Comparison of ENCODE assay signal across 32 cellular contexts in the genomic region with DNA sequence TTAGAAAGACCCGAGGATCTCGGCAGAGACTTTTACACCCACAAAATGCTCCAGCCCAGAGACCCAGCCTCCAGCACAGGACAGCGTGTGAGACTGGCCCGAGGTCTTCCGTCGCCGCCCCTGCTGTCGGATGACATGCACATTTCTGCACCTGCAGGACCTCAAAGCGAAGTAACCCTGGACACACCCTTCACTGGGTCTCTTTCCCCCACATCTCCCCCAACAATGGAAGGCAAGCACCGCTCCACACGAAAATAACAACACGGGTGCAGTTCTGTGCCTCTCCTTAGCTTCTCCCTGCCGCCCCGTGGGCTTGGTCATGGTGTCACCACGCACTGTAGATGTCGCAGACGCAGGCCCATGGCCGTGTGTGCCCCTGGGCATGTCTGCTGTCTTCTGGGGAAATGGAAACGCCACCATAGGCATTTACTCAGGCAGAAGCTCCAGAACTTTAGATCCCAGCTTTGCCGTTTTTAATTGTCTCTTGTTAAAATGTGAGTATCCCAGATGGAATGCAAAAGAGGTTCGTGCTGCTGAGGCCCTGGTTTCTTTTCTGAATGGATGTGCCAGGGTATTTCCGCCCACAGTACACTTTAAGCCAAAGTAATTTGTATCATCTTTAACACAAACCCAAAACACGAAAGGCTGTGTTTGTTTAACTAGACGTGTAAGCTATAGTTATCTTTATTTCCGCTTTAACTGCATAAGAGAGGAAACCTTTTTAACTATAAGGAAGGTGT.
DNase-seq lines count a peak whose midpoint lies in the region; FAIRE-seq and TF ChIP-seq lines count a peak whose summit lies in the region.
"Had no signal": no experiment of that assay in that cellular context is flagged by ENCODE, and none has a peak within 500 bp of the region (broad histone marks: within the 10 kb centered on the region; RNA-seq: fewer than 3 reads in every experiment).

No MANE protein-coding gene starts in this region.

- H3K4me1 ChIP-seq in astrocyte (ENCODE audit: insufficient read depth, low read length) (no peaks in the 10 kb centered on the region), osteoblast (ENCODE audit: insufficient read depth, low read length) (peaks cover 19% of the 10 kb centered on the region), HAP-1 (no peaks in the 10 kb centered on the region)
- H3K4me1 ChIP-seq: Peyer's patch, transverse colon had no signal

- no peaks in the 10 kb centered on the region for H3K9me3 Mint-ChIP-seq in astrocyte (ENCODE audit: unreplicated experiment)
- H3K9me3 Mint-ChIP-seq: activated CD4-positive, alpha-beta memory T cell treated with anti-CD3 and anti-CD28 coated beads for 36 hours; activated naive CD4-positive, alpha-beta T cell treated with anti-CD3 and anti-CD28 coated beads, Interleukin-2, amount 10 ng/mL, durations not matched to agents 7 days and 5 days; activated T-helper 1 cell treated with anti-CD3 and anti-CD28 coated beads, Interleukin-12 subunit alpha, Interleukin-12 subunit beta, Interleukin-2, Interleukin-4 antibody, amounts not matched to agents 30 ng/mL and 10 ng/mL and 1 ng/mL, durations not matched to agents 14 hours and 24 hours and 36 hours; memory B cell had no signal

- H3K9ac ChIP-seq in astrocyte (ENCODE audit: low read length), result no peak overlapping the region

- CTCF ChIA-PET in BJ (lab: Yijun Ruan, JAX), result no interaction called here

- TF ChIP-seq CTCF in BJ (IDR thresholded peaks at IDR 0.05; ENCODE audit: insufficient read depth, low read depth, low read length), result no peak
- TF ChIP-seq CTCF in astrocyte (IDR thresholded peaks at IDR 0.05; ENCODE audit: insufficient read depth, low read depth, low read length), result no peak
- no peak for TF ChIP-seq CTCF in osteoblast (IDR thresholded peaks at IDR 0.05; ENCODE audit: extremely low read depth, low read depth, low read length)
- TF ChIP-seq CTCF in GM13977 (IDR thresholded peaks at IDR 0.05; ENCODE audit: extremely low read depth, insufficient read depth, missing control alignments), result no peak

- H3K36me3 ChIP-seq in BJ (ENCODE audit: control insufficient read depth, insufficient read depth, low read length) (no peaks in the 10 kb centered on the region), astrocyte (ENCODE audit: insufficient read depth, low read length) (no peaks in the 10 kb centered on the region), osteoblast (ENCODE audit: insufficient read depth, low read length) (no peaks in the 10 kb centered on the region), HAP-1 (replicated peaks) (no peaks in the 10 kb centered on the region)
- H3K36me3 ChIP-seq: Peyer's patch, transverse colon had no signal

- H3K4me3 Mint-ChIP-seq in astrocyte (ENCODE audit: unreplicated experiment), result no peak overlapping the region
- H3K4me3 Mint-ChIP-seq: activated CD4-positive, alpha-beta memory T cell treated with anti-CD3 and anti-CD28 coated beads for 36 hours; activated naive CD4-positive, alpha-beta T cell treated with anti-CD3 and anti-CD28 coated beads, Interleukin-2, amount 10 ng/mL, durations not matched to agents 7 days and 5 days; activated T-helper 1 cell treated with anti-CD3 and anti-CD28 coated beads, Interleukin-12 subunit alpha, Interleukin-12 subunit beta, Interleukin-2, Interleukin-4 antibody, amounts not matched to agents 30 ng/mL and 10 ng/mL and 1 ng/mL, durations not matched to agents 14 hours and 24 hours and 36 hours; memory B cell had no signal

- H3K27ac ChIP-seq in astrocyte (ENCODE audit: low read depth, low read length) (no peak overlapping the region), osteoblast (ENCODE audit: low read depth, low read length) (no peak overlapping the region)
- H3K27ac ChIP-seq: epithelial cell of prostate, HL-60, Peyer's patch, transverse colon had no signal

- DNase-seq in BJ (ENCODE audit: low read depth) (peak; percentile 30), GM03348 (ENCODE audit: low spot score) (peak; percentile 78), astrocyte (ENCODE audit: low read depth) (peak; percentile 7), osteoblast (ENCODE audit: insufficient read length, low spot score, missing footprints) (peak; percentile 97), GM13977 (ENCODE audit: low spot score) (no peak), midbrain (lab: John Stamatoyannopoulos, UW) (no peak), mucosa of gallbladder (ENCODE audit: low spot score) (no peak), HAP-1 (ENCODE audit: low spot score in 2 of 2) (no peak)
- DNase-seq: ACHN; activated CD4-positive, alpha-beta memory T cell treated with anti-CD3 and anti-CD28 coated beads for 36 hours; activated naive CD4-positive, alpha-beta T cell treated with anti-CD3 and anti-CD28 coated beads, Interleukin-2, amount 10 ng/mL, durations not matched to agents 7 days and 5 days; amygdala; DMS79 treated with DMSO at 0.1 percent for 48 hours; glutamatergic neuron; HCEC 1CT; KG1; MM.1S; NCI-H1105 treated with DMSO at 0.1 percent for 48 hours; NCI-H1930; NCI-H524 treated with DMSO at 0.1 percent for 48 hours; NK-92 treated with Interleukin-12 subunit alpha and Interleukin-12 subunit beta, amount 100 ng/mL, for 24 hours; right cardiac atrium; SHP77; stimulated activated CD4-positive, alpha-beta T cell treated with anti-CD3 and anti-CD28 coated beads, Interleukin-12 subunit alpha, Interleukin-12 subunit beta, amount 100 ng/mL, for 4 hours; stimulated activated CD4-positive, alpha-beta T cell treated with anti-CD3 and anti-CD28 coated beads, Interleukin-2, amount 100 ng/mL, for 48 hours; transverse colon had no signal

- H3K27me3 Mint-ChIP-seq in astrocyte (ENCODE audit: low read depth, unreplicated experiment), result peaks cover 10% of the 10 kb centered on the region
- H3K27me3 Mint-ChIP-seq: activated CD4-positive, alpha-beta memory T cell treated with anti-CD3 and anti-CD28 coated beads for 36 hours; activated naive CD4-positive, alpha-beta T cell treated with anti-CD3 and anti-CD28 coated beads, Interleukin-2, amount 10 ng/mL, durations not matched to agents 7 days and 5 days; memory B cell had no signal

- H3K4me2 ChIP-seq in astrocyte (ENCODE audit: low read length) (no peak overlapping the region), osteoblast (ENCODE audit: insufficient read depth, low read length) (peak overlapping the region; percentile 8)

- peaks cover 5% of the 10 kb centered on the region for H3K36me3 Mint-ChIP-seq in astrocyte (ENCODE audit: low read depth, unreplicated experiment)

- H3K27me3 ChIP-seq in BJ (ENCODE audit: control insufficient read depth, insufficient read depth, low read length) (no peaks in the 10 kb centered on the region), astrocyte (ENCODE audit: insufficient read depth, low read length) (no peaks in the 10 kb centered on the region), osteoblast (ENCODE audit: insufficient read depth, low read length) (no peaks in the 10 kb centered on the region), HAP-1 (ENCODE audit: low read depth) (no peaks in the 10 kb centered on the region)
- H3K27me3 ChIP-seq: Peyer's patch, transverse colon had no signal

- H3K79me2 ChIP-seq in astrocyte (ENCODE audit: insufficient read depth, low read length), result no peaks in the 10 kb centered on the region
- no peaks in the 10 kb centered on the region for H3K79me2 ChIP-seq in osteoblast (ENCODE audit: insufficient read depth, low read length)

- POLR2A ChIA-PET in BJ (lab: Charles Lee), result no interaction called here

- no peak overlapping the region for H2AFZ ChIP-seq in astrocyte (ENCODE audit: low read depth, low read length)
- H2AFZ ChIP-seq in osteoblast (ENCODE audit: low read length), result no peak overlapping the region

- FAIRE-seq in astrocyte (lab: Jason Lieb, UNC), result no peak
- FAIRE-seq: bronchial epithelial cell had no signal

- H3K4me3 ChIP-seq in BJ (ENCODE audit: low read depth, low read length), result no peak overlapping the region
- no peak overlapping the region for H3K4me3 ChIP-seq in astrocyte (ENCODE audit: insufficient read depth, low read depth, low read length)
- H3K4me3 ChIP-seq in osteoblast (ENCODE audit: insufficient read depth, low read length), result no peak overlapping the region
- no peak overlapping the region for H3K4me3 ChIP-seq in HAP-1
- H3K4me3 ChIP-seq: Peyer's patch, transverse colon had no signal

- peaks cover 3% of the 10 kb centered on the region for H3K4me1 Mint-ChIP-seq in astrocyte (ENCODE audit: low read depth, unreplicated experiment)

- H3K9me3 ChIP-seq in astrocyte (ENCODE audit: insufficient read depth, low read depth, low read length) (no peaks in the 10 kb centered on the region), osteoblast (ENCODE audit: low read depth, low read length) (no peaks in the 10 kb centered on the region), HAP-1 (no peaks in the 10 kb centered on the region)
- H3K9me3 ChIP-seq: Peyer's patch, transverse colon had no signal

- H4K20me1 ChIP-seq in astrocyte (ENCODE audit: insufficient read depth, low read length) (no peaks in the 10 kb centered on the region), osteoblast (ENCODE audit: insufficient read depth, low read length) (peaks cover 8% of the 10 kb centered on the region)

- in situ Hi-C loops in GM13977 (cut with MboI; ENCODE audit: low pct_unique_long_range_greater_than_20kb, low sequenced_read_pairs, unreplicated experiment), result no loop called here
- in situ Hi-C loops in HAP-1 (cut with MboI; ENCODE audit: low sequenced_read_pairs), result no loop called here

- H3K27ac Mint-ChIP-seq in astrocyte (ENCODE audit: unreplicated experiment), result no peak overlapping the region
- H3K27ac Mint-ChIP-seq: activated CD4-positive, alpha-beta memory T cell treated with anti-CD3 and anti-CD28 coated beads for 36 hours; activated naive CD4-positive, alpha-beta T cell treated with anti-CD3 and anti-CD28 coated beads, Interleukin-2, amount 10 ng/mL, durations not matched to agents 7 days and 5 days; activated T-helper 1 cell treated with anti-CD3 and anti-CD28 coated beads, Interleukin-12 subunit alpha, Interleukin-12 subunit beta, Interleukin-2, Interleukin-4 antibody, amounts not matched to agents 30 ng/mL and 10 ng/mL and 1 ng/mL, durations not matched to agents 14 hours and 24 hours and 36 hours; memory B cell had no signal

Comparison
In these comparisons a context has a peak if more than half of its experiments do, and no peak if none do; other contexts are left out.
1. DNase-seq: peak in BJ (single experiment), GM03348 (single experiment), astrocyte (single experiment) and osteoblast (single experiment); none in GM13977 (single experiment), midbrain (single experiment), mucosa of gallbladder (single experiment) and HAP-1 (0 of 2).